Comparison of ENCODE assay signal across 22 cellular contexts in the genomic region with DNA sequence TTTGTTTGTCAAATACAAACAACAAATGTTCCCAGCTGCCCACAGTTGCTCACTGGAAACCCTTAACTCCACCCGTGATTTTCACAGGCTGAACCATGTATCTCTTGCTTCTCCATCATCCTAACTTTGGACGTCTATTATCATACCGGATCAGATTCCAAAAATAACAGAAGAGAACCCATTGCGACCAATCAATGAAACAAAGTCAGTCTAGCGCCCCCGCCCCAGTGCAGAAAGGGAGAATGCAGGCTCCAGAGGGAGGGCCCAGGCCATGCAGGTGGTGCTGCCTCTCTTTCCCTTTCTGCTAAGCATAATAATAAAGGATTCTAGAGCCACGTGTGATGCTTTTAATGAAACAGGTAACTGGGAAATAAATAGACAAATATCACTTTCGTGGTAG. TPM values are rescaled to one million over a fixed set of nuclear protein-coding genes. Genes with fewer than 3 reads are reported as not detected.
DNase-seq lines count a peak whose midpoint lies in the region; ATAC-seq and TF ChIP-seq lines count a peak whose summit lies in the region.
"Had no signal": no experiment of that assay in that cellular context is flagged by ENCODE, and none has a peak within 500 bp of the region (broad histone marks: within the 10 kb centered on the region; RNA-seq: fewer than 3 reads in every experiment).

No MANE protein-coding gene starts in this region.

- TF ChIP-seq CTCF in left ventricle myocardium inferior (IDR thresholded peaks at IDR 0.05; ENCODE audit: borderline replicate concordance) (no peak), brain microvascular endothelial cell (IDR thresholded peaks at IDR 0.05; ENCODE audit: low read depth, low read length, missing control alignments) (peak; percentile 30), type B pancreatic cell (conservative IDR thresholded peaks at IDR 0.05) (no peak)

- H3K27me3 ChIP-seq in left ventricle myocardium inferior (ENCODE audit: low read depth) (peaks cover 26% of the 10 kb centered on the region), brain microvascular endothelial cell (replicated peaks) (no peaks in the 10 kb centered on the region), muscle layer of duodenum (ENCODE audit: low read depth, low read length) (no peaks in the 10 kb centered on the region)
- H3K27me3 ChIP-seq: vagina had no signal

- DNase-seq in left ventricle myocardium inferior, result no peak
- no peak for DNase-seq in left cardiac atrium
- DNase-seq in brain microvascular endothelial cell, result no peak
- no peak for DNase-seq in type B pancreatic cell (ENCODE audit: extremely low spot score, unreplicated experiment)
- no peak for DNase-seq in SK-N-DZ (ENCODE audit: low spot score)
- no peak for DNase-seq in activated CD8-positive, alpha-beta T cell treated with anti-CD3 and anti-CD28 coated beads, Interleukin-2, amount 10 ng/mL, durations not matched to agents 7 days and 5 days
- no peak for DNase-seq in DMS153 treated with DMSO at 0.1 percent for 48 hours (lab: John Stamatoyannopoulos, UW; ENCODE audit: unreplicated experiment)
- DNase-seq: ACHN; activated CD4-positive, CD25-positive, alpha-beta regulatory T cell treated with anti-CD3 and anti-CD28 coated beads, Interleukin-2, amount 50 U/mL, for 72 hours; activated gamma-delta T cell; CD4-positive, alpha-beta T cell; DMS79 treated with DMSO at 0.1 percent for 48 hours; natural killer cell; NCI-H1694; NCI-H345; SHP77 treated with DMSO at 0.1 percent for 48 hours; stimulated activated CD4-positive, alpha-beta T cell treated with anti-CD3 and anti-CD28 coated beads, Interleukin-15, amount 100 ng/mL, for 24 hours; stimulated activated naive CD8-positive, alpha-beta T cell treated with anti-CD3 and anti-CD28 coated beads, Interleukin-15, Interleukin-2, amounts not matched to agents 100 U/mL and 50 U/mL, for 24 hours had no signal

- H3K27ac ChIP-seq in left ventricle myocardium inferior (replicated peaks), result peak overlapping the region; percentile 58
- H3K27ac ChIP-seq in brain microvascular endothelial cell, result no peak overlapping the region
- H3K27ac ChIP-seq in muscle layer of duodenum (ENCODE audit: low read length), result peak overlapping the region; percentile 73
- H3K27ac ChIP-seq: epithelial cell of prostate, vagina had no signal

- intact Hi-C loops in left ventricle myocardium inferior (cut with micrococcal nuclease) (no loop called here), left cardiac atrium (cut with DNase I) (no loop called here)

- H3K4me3 ChIP-seq in left ventricle myocardium inferior, result no peak overlapping the region
- H3K4me3 ChIP-seq in brain microvascular endothelial cell (ENCODE audit: low read depth, low read length), result no peak overlapping the region
- no peak overlapping the region for H3K4me3 ChIP-seq in muscle layer of duodenum (ENCODE audit: low read depth in 1 of 2, low read length in 2 of 2)
- H3K4me3 ChIP-seq: lung, vagina had no signal

- H3K4me1 ChIP-seq in left ventricle myocardium inferior (peaks cover 25% of the 10 kb centered on the region), muscle layer of duodenum (ENCODE audit: control insufficient read depth in 1 of 2, insufficient read depth in 2 of 2, low read length in 2 of 2) (peaks cover 8 to 17% of the 10 kb centered on the region in 2 donors)
- H3K4me1 ChIP-seq: vagina had no signal

- in situ Hi-C loops in brain microvascular endothelial cell (cut with HindIII; ENCODE audit: low pct_ligation_motif_present, low sequenced_read_pairs), result no loop called here

- CTCF ChIA-PET in activated CD8-positive, alpha-beta T cell treated with anti-CD3 and anti-CD28 coated beads, Interleukin-2, amount 10 ng/mL, durations not matched to agents 7 days and 5 days (lab: Charles Lee), result no interaction called here

- POLR2A ChIA-PET in activated CD8-positive, alpha-beta T cell treated with anti-CD3 and anti-CD28 coated beads, Interleukin-2, amount 10 ng/mL, durations not matched to agents 7 days and 5 days (lab: Charles Lee), result no interaction called here

- ATAC-seq in left cardiac atrium, result no peak
- ATAC-seq in activated CD8-positive, alpha-beta T cell treated with anti-CD3 and anti-CD28 coated beads, Interleukin-2, amount 10 ng/mL, durations not matched to agents 7 days and 5 days, result no peak
- ATAC-seq: natural killer cell; stimulated activated naive CD8-positive, alpha-beta T cell treated with anti-CD3 and anti-CD28 coated beads, Interleukin-15, Interleukin-2, amounts not matched to agents 100 U/mL and 50 U/mL, for 24 hours had no signal

- H3K27ac Mint-ChIP-seq in type B pancreatic cell, result no peak overlapping the region
- no peak overlapping the region for H3K27ac Mint-ChIP-seq in activated CD8-positive, alpha-beta T cell treated with anti-CD3 and anti-CD28 coated beads, Interleukin-2, amount 10 ng/mL, durations not matched to agents 7 days and 5 days
- H3K27ac Mint-ChIP-seq: CD4-positive, alpha-beta T cell; natural killer cell had no signal

- no peaks in the 10 kb centered on the region for H3K36me3 ChIP-seq in left ventricle myocardium inferior
- no peaks in the 10 kb centered on the region for H3K36me3 ChIP-seq in brain microvascular endothelial cell (replicated peaks)
- H3K36me3 ChIP-seq in muscle layer of duodenum (ENCODE audit: control insufficient read depth in 1 of 2, insufficient read depth in 2 of 2, low read length in 2 of 2), result no peaks in the 10 kb centered on the region
- H3K36me3 ChIP-seq: vagina had no signal

- peaks cover 11% of the 10 kb centered on the region for H3K36me3 Mint-ChIP-seq in type B pancreatic cell
- no peaks in the 10 kb centered on the region for H3K36me3 Mint-ChIP-seq in activated CD8-positive, alpha-beta T cell treated with anti-CD3 and anti-CD28 coated beads, Interleukin-2, amount 10 ng/mL, durations not matched to agents 7 days and 5 days (ENCODE audit: low read depth)
- H3K36me3 Mint-ChIP-seq: natural killer cell had no signal

- H3K9me3 Mint-ChIP-seq in type B pancreatic cell, result no peaks in the 10 kb centered on the region
- H3K9me3 Mint-ChIP-seq in activated CD8-positive, alpha-beta T cell treated with anti-CD3 and anti-CD28 coated beads, Interleukin-2, amount 10 ng/mL, durations not matched to agents 7 days and 5 days (ENCODE audit: insufficient read depth), result no peaks in the 10 kb centered on the region
- H3K9me3 Mint-ChIP-seq: CD4-positive, alpha-beta T cell; natural killer cell had no signal

- H3K4me1 Mint-ChIP-seq in type B pancreatic cell (ENCODE audit: unreplicated experiment), result peaks cover 52% of the 10 kb centered on the region
- H3K4me1 Mint-ChIP-seq in activated CD8-positive, alpha-beta T cell treated with anti-CD3 and anti-CD28 coated beads, Interleukin-2, amount 10 ng/mL, durations not matched to agents 7 days and 5 days (ENCODE audit: low read depth), result no peaks in the 10 kb centered on the region
- H3K4me1 Mint-ChIP-seq: natural killer cell had no signal

- H3K4me3 Mint-ChIP-seq in type B pancreatic cell, result peak overlapping the region; percentile 2
- H3K4me3 Mint-ChIP-seq in activated CD8-positive, alpha-beta T cell treated with anti-CD3 and anti-CD28 coated beads, Interleukin-2, amount 10 ng/mL, durations not matched to agents 7 days and 5 days, result no peak overlapping the region
- H3K4me3 Mint-ChIP-seq: CD4-positive, alpha-beta T cell; natural killer cell had no signal

- no peaks in the 10 kb centered on the region for H3K27me3 Mint-ChIP-seq in type B pancreatic cell
- H3K27me3 Mint-ChIP-seq in activated CD8-positive, alpha-beta T cell treated with anti-CD3 and anti-CD28 coated beads, Interleukin-2, amount 10 ng/mL, durations not matched to agents 7 days and 5 days (ENCODE audit: low read depth), result no peaks in the 10 kb centered on the region
- H3K27me3 Mint-ChIP-seq: CD4-positive, alpha-beta T cell had no signal

- H3K9me3 ChIP-seq in left ventricle myocardium inferior (replicated peaks) (no peaks in the 10 kb centered on the region), muscle layer of duodenum (ENCODE audit: control insufficient read depth in 1 of 2, low read length in 2 of 2) (no peaks in the 10 kb centered on the region)
- H3K9me3 ChIP-seq: vagina had no signal

RNA-seq across cellular contexts. Expression of a gene that starts 24.1 kb away (rescaled TPM):
- total RNA-seq in left ventricle myocardium inferior (7.3 TPM), left cardiac atrium (10 to 100 TPM; 14.2 to 25.1 TPM), type B pancreatic cell (ENCODE audit: low replicate concordance) (6.5 and 61.3 TPM in 2 replicates)
- polyA plus RNA-seq in SK-N-DZ (2014; cell fraction: cytosol; rRNA removed), result 12.1 and 13.5 TPM in 2 replicates
- 4.6 and 5.3 TPM in 2 replicates for polyA plus RNA-seq in SK-N-DZ (2014; cell fraction: nucleus; rRNA removed)
- not detected for total RNA-seq in activated CD8-positive, alpha-beta T cell treated with anti-CD3 and anti-CD28 coated beads, Interleukin-2, amount 10 ng/mL, durations not matched to agents 7 days and 5 days
- total RNA-seq: CD4-positive, alpha-beta T cell; natural killer cell had no signal
